Comparison of ENCODE assay signal across 1 cellular context in the genomic region with DNA sequence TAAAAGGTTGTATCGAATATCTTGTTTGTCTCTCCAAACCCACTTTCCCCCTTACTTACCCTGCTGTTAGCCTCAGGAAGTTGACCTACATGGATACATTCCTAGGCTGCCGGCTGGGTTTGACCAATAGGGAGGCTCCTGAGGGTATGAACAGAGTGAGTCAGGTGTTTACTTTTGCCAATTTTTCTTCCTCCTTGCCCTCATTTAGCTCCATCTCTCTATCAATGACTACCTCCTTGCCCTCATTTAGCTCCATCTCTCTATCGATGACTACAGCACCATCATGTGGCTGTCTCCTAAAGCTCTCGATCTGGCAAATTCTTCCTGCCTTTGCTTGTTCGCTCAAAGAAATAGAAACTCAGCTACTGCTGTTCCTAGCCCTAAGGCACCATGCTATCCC.
TF ChIP-seq lines count a peak whose summit lies in the region.

No MANE protein-coding gene starts in this region.

TF ChIP-seq in WTC11, 78 proteins besides CTCF, POLR2A, EP300 and RAD21 (continued from another document):
- no peak for TF ChIP-seq CREB1 (CRISPR knock-in tag; IDR thresholded peaks at IDR 0.05)
